In the genomic region with DNA sequence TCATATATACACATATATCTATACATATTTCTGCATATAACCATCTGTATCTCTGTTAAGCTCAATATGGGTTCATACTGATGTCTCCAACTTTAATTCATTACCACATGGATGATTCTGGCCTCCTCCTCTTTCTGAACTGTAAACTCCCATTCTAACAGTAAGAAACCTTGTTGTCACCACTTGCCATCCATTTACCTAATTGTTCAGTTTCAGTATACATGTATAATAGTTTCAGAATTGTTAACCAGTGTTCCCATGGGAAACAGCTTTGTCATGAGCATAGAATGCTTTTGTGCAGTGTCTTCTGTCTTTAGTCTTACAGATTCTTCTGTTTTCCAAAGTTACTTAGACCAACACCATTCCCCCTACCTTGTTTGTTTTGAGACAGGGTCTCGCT, we compare ENCODE assay signal across 15 cellular contexts. TPM values are rescaled to one million over a fixed set of nuclear protein-coding genes. Genes with fewer than 3 reads are reported as not detected.
DNase-seq lines count a peak whose midpoint lies in the region; ATAC-seq and TF ChIP-seq lines count a peak whose summit lies in the region.
"Had no signal": no experiment of that assay in that cellular context is flagged by ENCODE, and none has a peak within 500 bp of the region (broad histone marks: within the 10 kb centered on the region; RNA-seq: fewer than 3 reads in every experiment).

No MANE protein-coding gene starts in this region.

- WGBS in heart right ventricle, 2 donors: 100% methylated on average over 1 of the region's 1 CpG

- no peaks in the 10 kb centered on the region for H3K4me1 ChIP-seq in heart right ventricle
- H3K4me1 ChIP-seq: lower lobe of right lung had no signal

- TF ChIP-seq CTCF in GM10248 (IDR thresholded peaks at IDR 0.05; ENCODE audit: control extremely low read depth, extremely low read depth, low read depth, missing control alignments): no peak
- no peak for TF ChIP-seq CTCF in endothelial cell (IDR thresholded peaks at IDR 0.05; ENCODE audit: unreplicated experiment)
- TF ChIP-seq CTCF in heart right ventricle (IDR thresholded peaks at IDR 0.05): no peak

- no peaks in the 10 kb centered on the region for H3K9me3 ChIP-seq in heart right ventricle
- H3K9me3 ChIP-seq: lower lobe of right lung had no signal

- DNase-seq in GM10248 (ENCODE audit: extremely low spot score): peak; percentile 13
- DNase-seq in endothelial cell (ENCODE audit: low spot score): no peak
- DNase-seq in SHP77 (lab: John Stamatoyannopoulos, UW): no peak
- DNase-seq in heart right ventricle: no peak
- no peak for DNase-seq in H4 (ENCODE audit: low spot score)
- DNase-seq: activated T-cell treated with anti-CD3 and anti-CD28 coated beads, Interleukin-2, amount 50 U/mL, for 48 hours; HFFc6; KBM-7; lower lobe of right lung; NCI-H1930 had no signal

- H3K36me3 Mint-ChIP-seq in endothelial cell (ENCODE audit: low read depth, unreplicated experiment): no peaks in the 10 kb centered on the region

- no peak overlapping the region for H3K4me3 ChIP-seq in heart right ventricle
- H3K4me3 ChIP-seq: lower lobe of right lung had no signal

- no peaks in the 10 kb centered on the region for H3K27me3 Mint-ChIP-seq in endothelial cell (ENCODE audit: unreplicated experiment)

- no peaks in the 10 kb centered on the region for H3K9me3 Mint-ChIP-seq in endothelial cell (ENCODE audit: unreplicated experiment)
- H3K9me3 Mint-ChIP-seq: brain, HFFc6 had no signal

- no peak overlapping the region for H3K4me3 Mint-ChIP-seq in endothelial cell (ENCODE audit: unreplicated experiment)
- H3K4me3 Mint-ChIP-seq: brain, HFFc6 had no signal

- H3K36me3 ChIP-seq in heart right ventricle: peaks cover 0 to 69% (median 0%) of the 10 kb centered on the region in 9 donors

- H3K4me1 Mint-ChIP-seq in endothelial cell (ENCODE audit: unreplicated experiment): no peaks in the 10 kb centered on the region

- no peak overlapping the region for H3K27ac Mint-ChIP-seq in endothelial cell (ENCODE audit: unreplicated experiment)
- H3K27ac Mint-ChIP-seq: brain, HFFc6 had no signal

- no peak overlapping the region for H3K27ac ChIP-seq in heart right ventricle
- H3K27ac ChIP-seq: lower lobe of right lung, VCaP had no signal

- POLR2A ChIA-PET in GM10248 (lab: Yijun Ruan, JAX): no interaction called here

- peak; percentile 78 for ATAC-seq in GM18907 (IDR thresholded peaks at IDR 0.05; ENCODE audit: unreplicated experiment)
- ATAC-seq in HG02623 (IDR thresholded peaks at IDR 0.05; ENCODE audit: unreplicated experiment): peak; percentile 62
- ATAC-seq in HG03354 (IDR thresholded peaks at IDR 0.05; ENCODE audit: poor library complexity, severe bottlenecking, unreplicated experiment): peak; percentile 84
- no peak for ATAC-seq in heart right ventricle
- ATAC-seq: lower lobe of right lung had no signal

- peaks cover 0 to 14% (median 0%) of the 10 kb centered on the region in 7 donors for H3K27me3 ChIP-seq in heart right ventricle

- CTCF ChIA-PET in GM10248 (lab: Yijun Ruan, JAX): interaction anchor here (1.3 kb wide), 1 partner anchor 11 kb away, joined by 3 read pairs; no protein-coding TSS in a partner anchor

- intact Hi-C loops in heart right ventricle (cut with DNase I): loop anchor here in 4 of 10 donors (5.0 to 10.0 kb wide), 3 partner anchors 471 to 564 kb away; no protein-coding TSS in a partner anchor

RNA-seq across cellular contexts. Expression of gene SLC9A6, which starts 35.9 kb away (rescaled TPM):
- total RNA-seq in endothelial cell (ENCODE audit: unreplicated experiment): 12.2 TPM
- total RNA-seq in heart right ventricle: 10 to 100 TPM; 12.9 to 18.5 (median 15.0) TPM
- polyA plus RNA-seq in heart right ventricle: 10 to 100 TPM; 11.7 to 12.2 TPM
- total RNA-seq in H4 (2014; rRNA removed; shearing (Covaris generic)): 19.9 and 22.4 TPM in 2 replicates

RNA-seq across cellular contexts. Expression of gene MMGT1, which starts 47.4 kb away (rescaled TPM):
- total RNA-seq in endothelial cell (ENCODE audit: unreplicated experiment) (18.2 TPM), heart right ventricle (10 to 100 TPM; 22.4 to 29.5 (median 26.4) TPM)
- 10 to 100 TPM in 1 of 2 donors, 1 to 10 TPM in 1; 1.5 to 12.7 TPM for polyA plus RNA-seq in heart right ventricle
- 24.9 and 32.4 TPM in 2 replicates for total RNA-seq in H4 (2014; rRNA removed; shearing (Covaris generic))

Comparison
In these comparisons a context has a peak if more than half of its experiments do, and no peak if none do; other contexts are left out.
1. ATAC-seq: peak in GM18907 (single experiment), HG02623 (single experiment) and HG03354 (single experiment); none in heart right ventricle (0 of 8).